Comparison of ENCODE assay signal across 29 cellular contexts in genomic region chr20:513429-513828, GRCh38. TPM values are rescaled to one million over a fixed set of nuclear protein-coding genes. Genes with fewer than 3 reads are reported as not detected.
A peak's percentile ranks its signal among the peaks of the same experiment; 100 is the strongest.
DNase-seq lines count a peak whose midpoint lies in the region; ATAC-seq and TF ChIP-seq lines count a peak whose summit lies in the region.
"Had no signal": no experiment of that assay in that cellular context is flagged by ENCODE, and none has a peak within 500 bp of the region (broad histone marks: within the 10 kb centered on the region; RNA-seq: fewer than 3 reads in every experiment).

No MANE protein-coding gene starts in this region.

- peaks cover 7% of the 10 kb centered on the region for H3K36me3 ChIP-seq in CD4-positive, CD25-positive, alpha-beta regulatory T cell (ENCODE audit: control insufficient read depth, insufficient read depth, low read length)
- no peaks in the 10 kb centered on the region for H3K36me3 ChIP-seq in hepatocyte (replicated peaks; ENCODE audit: insufficient read depth, low read depth)
- H3K36me3 ChIP-seq: adrenal gland, gastroesophageal sphincter, pancreas had no signal

- H3K27ac Mint-ChIP-seq in CD4-positive, CD25-positive, alpha-beta regulatory T cell, result peak overlapping the region in 2 of 3 donors; percentile 27 to 63
- H3K27ac Mint-ChIP-seq: memory B cell, type B pancreatic cell had no signal

- WGBS in hepatocyte (ENCODE audit: low lambda C conversion rate, missing lambda C conversion rate), result 98% methylated on average over 2 of the region's 2 CpGs

- no peak overlapping the region for H3K4me2 ChIP-seq in hepatocyte

- H3K27me3 ChIP-seq in CD4-positive, CD25-positive, alpha-beta regulatory T cell (ENCODE audit: control insufficient read depth, insufficient read depth, low read length), result no peaks in the 10 kb centered on the region
- no peaks in the 10 kb centered on the region for H3K27me3 ChIP-seq in hepatocyte
- H3K27me3 ChIP-seq: adrenal gland, gastroesophageal sphincter, pancreas had no signal

- H3K4me3 Mint-ChIP-seq in CD4-positive, CD25-positive, alpha-beta regulatory T cell, result no peak overlapping the region
- H3K4me3 Mint-ChIP-seq: brain, immature natural killer cell, memory B cell, neural crest cell, type B pancreatic cell had no signal

- H4K20me1 ChIP-seq in hepatocyte (ENCODE audit: insufficient read depth, poor library complexity, severe bottlenecking), result peaks cover 97% of the 10 kb centered on the region

- DNase-seq in CD4-positive, CD25-positive, alpha-beta regulatory T cell, result no peak
- DNase-seq in G401 (ENCODE audit: low spot score) (peak; percentile 45), cardiac fibroblast (ENCODE audit: low read depth in 2 of 2) (peak; percentile 24 to 35), iris pigment epithelial cell (ENCODE audit: low read depth) (peak; percentile 22), NCI-H2107 (lab: John Stamatoyannopoulos, UW) (no peak), NK-92 (lab: John Stamatoyannopoulos, UW; ENCODE audit: unreplicated experiment) (no peak), hepatocyte (ENCODE audit: low spot score) (no peak)
- DNase-seq: activated CD8-positive, alpha-beta memory T cell treated with anti-CD3 and anti-CD28 coated beads for 24 hours; adrenal gland; CD4-positive, alpha-beta memory T cell; effector CD4-positive, alpha-beta T cell; GDM1; hypothalamus; immature natural killer cell; KBM-7; MM.1S; NCI-H2029 treated with DMSO at 0.1 percent for 48 hours; NCI-H446; NCI-H774; pancreas; retina; stimulated activated CD4-positive, alpha-beta T cell treated with anti-CD3 and anti-CD28 coated beads, Interleukin-2, amount 100 ng/mL, for 24 hours had no signal

- no peak overlapping the region for H3K4me3 ChIP-seq in CD4-positive, CD25-positive, alpha-beta regulatory T cell (ENCODE audit: low read depth, low read length)
- H3K4me3 ChIP-seq in cardiac fibroblast (replicated peaks in 1 of 2; ENCODE audit: low read depth in 2 of 2, low read length in 2 of 2), result no peak overlapping the region
- no peak overlapping the region for H3K4me3 ChIP-seq in hepatocyte
- H3K4me3 ChIP-seq: adrenal gland, gastroesophageal sphincter, pancreas had no signal

- no peak overlapping the region for H3K27ac ChIP-seq in CD4-positive, CD25-positive, alpha-beta regulatory T cell (ENCODE audit: insufficient read depth, low read length, poor library complexity, severe bottlenecking)
- H3K27ac ChIP-seq in hepatocyte, result no peak overlapping the region
- H3K27ac ChIP-seq: adrenal gland, gastroesophageal sphincter, pancreas had no signal

- H3K4me1 ChIP-seq in CD4-positive, CD25-positive, alpha-beta regulatory T cell (ENCODE audit: control insufficient read depth, insufficient read depth, low read length, poor library complexity, severe bottlenecking), result no peaks in the 10 kb centered on the region
- H3K4me1 ChIP-seq in hepatocyte (ENCODE audit: insufficient read depth), result peaks cover 7% of the 10 kb centered on the region

- H2AFZ ChIP-seq in hepatocyte, result no peak overlapping the region

- no peak for TF ChIP-seq CTCF in cardiac fibroblast (IDR thresholded peaks at IDR 0.05; ENCODE audit: low read depth, low read length)
- no peak for TF ChIP-seq CTCF in hepatocyte (IDR thresholded peaks at IDR 0.05; ENCODE audit: poor library complexity)

- H3K9me3 Mint-ChIP-seq in CD4-positive, CD25-positive, alpha-beta regulatory T cell, result no peaks in the 10 kb centered on the region
- H3K9me3 Mint-ChIP-seq: CD4-positive, alpha-beta memory T cell; immature natural killer cell; memory B cell; neural crest cell; type B pancreatic cell had no signal

- H3K4me1 Mint-ChIP-seq in CD4-positive, CD25-positive, alpha-beta regulatory T cell, result peaks cover 19 to 77% (median 61%) of the 10 kb centered on the region in 4 donors

- in situ Hi-C loops in G401 (cut with HindIII; ENCODE audit: low sequenced_read_pairs), result no loop called here

- no peaks in the 10 kb centered on the region for H3K27me3 Mint-ChIP-seq in CD4-positive, CD25-positive, alpha-beta regulatory T cell
- H3K27me3 Mint-ChIP-seq: brain; CD4-positive, alpha-beta memory T cell; memory B cell; type B pancreatic cell had no signal

- no peaks in the 10 kb centered on the region for H3K9me3 ChIP-seq in CD4-positive, CD25-positive, alpha-beta regulatory T cell (ENCODE audit: control insufficient read depth in 2 of 2, low read length in 2 of 2)
- no peaks in the 10 kb centered on the region for H3K9me3 ChIP-seq in hepatocyte (ENCODE audit: low read depth)
- H3K9me3 ChIP-seq: adrenal gland, gastroesophageal sphincter, pancreas had no signal

- no peak for ATAC-seq in CD4-positive, CD25-positive, alpha-beta regulatory T cell (ENCODE audit: low read depth in 2 of 2)
- ATAC-seq: gastroesophageal sphincter, HCT116, left lobe of liver, pancreas had no signal

- peaks cover 100% of the 10 kb centered on the region for H3K79me2 ChIP-seq in hepatocyte

- H3K9me2 ChIP-seq in hepatocyte (replicated peaks; ENCODE audit: insufficient read depth), result no peaks in the 10 kb centered on the region

- H3K36me3 Mint-ChIP-seq in CD4-positive, CD25-positive, alpha-beta regulatory T cell, result peaks cover 24% of the 10 kb centered on the region

RNA-seq across cellular contexts. Expression of gene CSNK2A1, which starts 30.2 kb away (rescaled TPM):
- total RNA-seq in CD4-positive, CD25-positive, alpha-beta regulatory T cell, result 65.3 TPM
- 10 to 100 TPM; 49.6 to 57.5 (median 52.2) TPM for polyA plus RNA-seq in CD4-positive, CD25-positive, alpha-beta regulatory T cell
- 204 and 275 TPM in 2 replicates for total RNA-seq in G401 (2014; rRNA removed; shearing (Covaris generic))
- total RNA-seq in hepatocyte, result 157 and 173 TPM in 2 replicates
- 63.9 and 65.6 TPM in 2 replicates for polyA plus RNA-seq in hepatocyte

RNA-seq across cellular contexts. Expression of gene TBC1D20, which starts 51.1 kb away (rescaled TPM):
- 30.2 TPM for total RNA-seq in CD4-positive, CD25-positive, alpha-beta regulatory T cell
- polyA plus RNA-seq in CD4-positive, CD25-positive, alpha-beta regulatory T cell, result 10 to 100 TPM; 16.4 to 23.2 (median 18.2) TPM
- 13.5 and 17.4 TPM in 2 replicates for total RNA-seq in G401 (2014; rRNA removed; shearing (Covaris generic))
- 29.3 and 32.8 TPM in 2 replicates for total RNA-seq in hepatocyte
- 33.9 and 35.8 TPM in 2 replicates for polyA plus RNA-seq in hepatocyte

Comparison
In these comparisons a context has a peak if more than half of its experiments do, and no peak if none do; other contexts are left out.
1. DNase-seq: peak in G401 (single experiment), cardiac fibroblast (2 of 2) and iris pigment epithelial cell (single experiment); none in CD4-positive, CD25-positive, alpha-beta regulatory T cell (0 of 3), NCI-H2107 (single experiment), NK-92 (single experiment) and hepatocyte (single experiment).